ENCODE assay signal across 9 cellular contexts in the genomic region with DNA sequence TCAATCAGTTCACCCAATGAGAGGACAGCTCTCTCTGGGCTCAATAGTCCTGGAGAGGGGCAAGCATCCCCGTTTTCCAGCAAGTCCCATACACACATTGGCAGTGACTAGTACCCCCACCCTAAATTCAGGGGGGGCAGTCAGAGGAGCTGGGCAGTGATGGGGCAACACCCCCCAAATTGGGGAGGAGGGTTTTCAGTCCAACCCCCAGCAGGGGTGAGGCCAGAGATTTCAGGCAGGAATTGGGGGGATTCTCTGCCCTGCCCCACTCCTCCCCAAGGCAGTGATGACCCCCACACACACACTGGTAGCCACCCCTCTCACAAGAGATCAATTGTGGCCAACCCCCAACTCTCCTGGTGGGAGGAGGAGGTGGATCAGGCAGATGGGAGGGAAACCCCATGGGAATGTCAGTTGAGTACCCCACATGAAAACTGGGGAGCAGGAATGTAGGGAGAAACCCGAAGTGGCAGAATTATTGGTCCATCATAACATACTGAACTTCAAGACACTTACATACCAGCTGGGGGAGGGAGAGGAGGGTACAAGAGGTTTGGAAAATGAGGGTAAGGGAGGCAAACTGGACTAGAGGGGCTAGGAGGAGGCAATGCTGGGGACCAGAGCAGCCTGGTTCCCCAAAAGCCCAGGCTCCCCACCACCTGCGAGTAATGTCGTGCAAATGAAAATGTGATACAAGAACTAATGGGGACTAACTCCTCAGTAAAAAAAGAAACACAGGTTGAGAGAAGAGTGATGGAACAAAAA. TPM values are rescaled to one million over a fixed set of nuclear protein-coding genes. Genes with fewer than 3 reads are reported as not detected.
DNase-seq lines count a peak whose midpoint lies in the region; ATAC-seq and TF ChIP-seq lines count a peak whose summit lies in the region.
"Had no signal": no experiment of that assay in that cellular context is flagged by ENCODE, and none has a peak within 500 bp of the region (broad histone marks: within the 10 kb centered on the region; RNA-seq: fewer than 3 reads in every experiment).

No MANE protein-coding gene starts in this region.

- no peak overlapping the region for H3K27ac Mint-ChIP-seq in Calu3 (ENCODE audit: unreplicated experiment)
- H3K27ac Mint-ChIP-seq: dendritic cell treated with granulocyte-macrophage colony-stimulating factor and Interleukin-4, amounts not matched to agents 40 ng/mL and 50 ng/mL, for 4 days had no signal

- H3K4me3 ChIP-seq in WI38 (ENCODE audit: low read depth, low read length) (no peak overlapping the region), gastroesophageal sphincter (no peak overlapping the region), skeletal muscle tissue (ENCODE audit: low read length in 3 of 3) (no peak overlapping the region)

- CTCF ChIA-PET in Calu3 (lab: Charles Lee), result no interaction called here

- no peaks in the 10 kb centered on the region for H3K9me3 ChIP-seq in gastroesophageal sphincter
- no peaks in the 10 kb centered on the region for H3K9me3 ChIP-seq in skeletal muscle tissue (ENCODE audit: control insufficient read depth in 3 of 3, low read length in 3 of 3)

- H3K4me3 Mint-ChIP-seq in Calu3 (ENCODE audit: low read depth, unreplicated experiment), result peak overlapping the region; percentile 23

- no peaks in the 10 kb centered on the region for H3K27me3 ChIP-seq in gastroesophageal sphincter
- H3K27me3 ChIP-seq in skeletal muscle tissue (ENCODE audit: control insufficient read depth in 3 of 3, insufficient read depth in 3 of 3, low read length in 3 of 3), result no peaks in the 10 kb centered on the region

- H3K27me3 Mint-ChIP-seq in Calu3 (ENCODE audit: unreplicated experiment), result no peaks in the 10 kb centered on the region
- H3K27me3 Mint-ChIP-seq: dendritic cell treated with granulocyte-macrophage colony-stimulating factor and Interleukin-4, amounts not matched to agents 40 ng/mL and 50 ng/mL, for 4 days had no signal

- DNase-seq in Calu3 (no peak), activated gamma-delta T cell (lab: John Stamatoyannopoulos, UW) (no peak), DMS79 (lab: John Stamatoyannopoulos, UW) (no peak)

- H3K4me1 ChIP-seq in gastroesophageal sphincter (peaks cover 9 to 72% (median 43%) of the 10 kb centered on the region in 3 donors), skeletal muscle tissue (ENCODE audit: control insufficient read depth in 3 of 3, insufficient read depth in 3 of 3, low read length in 3 of 3) (peaks cover 54 to 63% (median 55%) of the 10 kb centered on the region in 3 donors)

- 56 to 77% methylated on average over 3 of the region's 4 CpGs for WGBS in gastroesophageal sphincter (ENCODE audit: low coverage in 1 of 2), 2 donors

- BruUV-seq in Calu3 (replicated peaks; lab: Mats Ljungman, UMichigan), result no TSS peak

- H3K27ac ChIP-seq in gastroesophageal sphincter (peak overlapping the region; percentile 19 to 99 (median 80)), skeletal muscle tissue (ENCODE audit: low read depth, low read length) (peak overlapping the region; percentile 98)

- no peaks in the 10 kb centered on the region for H3K4me1 Mint-ChIP-seq in Calu3 (ENCODE audit: low read depth, unreplicated experiment)

- H3K36me3 ChIP-seq in gastroesophageal sphincter (peaks cover 0 to 25% of the 10 kb centered on the region in 2 donors), skeletal muscle tissue (ENCODE audit: control insufficient read depth in 3 of 3, insufficient read depth in 3 of 3, low read length in 3 of 3) (peaks cover 20 to 26% (median 23%) of the 10 kb centered on the region in 3 donors)

- no peak for TF ChIP-seq CTCF in Calu3 (IDR thresholded peaks at IDR 0.05; ENCODE audit: unreplicated experiment)
- 0 out of 2 replicates have a peak, but pooled peaks have one; percentile 4 for TF ChIP-seq CTCF in WI38 (IDR thresholded peaks at IDR 0.05; ENCODE audit: low read depth, low read length)
- TF ChIP-seq CTCF in gastroesophageal sphincter (IDR thresholded peaks at IDR 0.05), result no peak

- no peak for TF ChIP-seq EP300 in gastroesophageal sphincter (IDR thresholded peaks at IDR 0.05)

- no peak for TF ChIP-seq POLR2A in gastroesophageal sphincter (IDR thresholded peaks at IDR 0.05)

- peak overlapping the region in 1 of 3 donors; percentile 20 for H3K9ac ChIP-seq in skeletal muscle tissue (ENCODE audit: low read depth in 1 of 3, low read length in 3 of 3)

- H3K9me3 Mint-ChIP-seq in Calu3 (ENCODE audit: low read depth, unreplicated experiment), result no peaks in the 10 kb centered on the region
- H3K9me3 Mint-ChIP-seq: dendritic cell treated with granulocyte-macrophage colony-stimulating factor and Interleukin-4, amounts not matched to agents 40 ng/mL and 50 ng/mL, for 4 days had no signal

- H3K36me3 Mint-ChIP-seq in Calu3 (ENCODE audit: insufficient read depth, unreplicated experiment), result peaks cover 40% of the 10 kb centered on the region

- ATAC-seq in gastroesophageal sphincter (no peak), HG03565 (IDR thresholded peaks at IDR 0.05; ENCODE audit: unreplicated experiment) (no peak), GM21367 (IDR thresholded peaks at IDR 0.05; ENCODE audit: unreplicated experiment) (no peak)

- intact Hi-C loops in Calu3 (cut with micrococcal nuclease; ENCODE audit: unreplicated experiment), result loop anchor here (5.0 kb wide), 1 partner anchor 37 kb away; the partner anchor contains the start of gene HES7

RNA-seq across cellular contexts. Expression of gene VAMP2, which starts 3.1 kb away (rescaled TPM):
- total RNA-seq in Calu3 (2022), result 18.1 and 22.1 TPM in 2 replicates
- 10 to 100 TPM; 14.6 to 39.8 (median 33.4) TPM for total RNA-seq in gastroesophageal sphincter
- total RNA-seq in skeletal muscle tissue, result 8.4 TPM

RNA-seq across cellular contexts. Expression of gene PER1, which starts 7.4 kb away (rescaled TPM):
- total RNA-seq in Calu3 (2022) (16.1 and 17.0 TPM in 2 replicates), gastroesophageal sphincter (100 to 1,000 TPM in 3 of 4 donors, 10 to 100 TPM in 1; 67.1 to 188 (median 136) TPM), skeletal muscle tissue (37.1 TPM)

RNA-seq across cellular contexts. Expression of gene TMEM107, which starts 16.5 kb away (rescaled TPM):
- total RNA-seq in Calu3 (2022) (12.2 and 13.5 TPM in 2 replicates), gastroesophageal sphincter (10 to 100 TPM; 11.2 to 18.8 (median 15.5) TPM), skeletal muscle tissue (25.1 TPM)

RNA-seq across cellular contexts. Expression of gene BORCS6, which starts 30.3 kb away (rescaled TPM):
- 3.7 and 3.9 TPM in 2 replicates for total RNA-seq in Calu3 (2022)
- total RNA-seq in gastroesophageal sphincter, result 10 to 100 TPM in 3 of 4 donors, 1 to 10 TPM in 1; 8.1 to 16.1 (median 12.4) TPM
- 4.7 TPM for total RNA-seq in skeletal muscle tissue

RNA-seq across cellular contexts. Expression of gene HES7, which starts 35.7 kb away (rescaled TPM):
- total RNA-seq in Calu3 (2022) (0.28 and 0.69 TPM in 2 replicates), gastroesophageal sphincter (under 1 TPM in 2 of 4 donors, not detected in 2; 0.89 to 0.94 TPM), skeletal muscle tissue (under 0.01 TPM)
